Comparison of ENCODE assay signal across 16 cellular contexts in the genomic region with DNA sequence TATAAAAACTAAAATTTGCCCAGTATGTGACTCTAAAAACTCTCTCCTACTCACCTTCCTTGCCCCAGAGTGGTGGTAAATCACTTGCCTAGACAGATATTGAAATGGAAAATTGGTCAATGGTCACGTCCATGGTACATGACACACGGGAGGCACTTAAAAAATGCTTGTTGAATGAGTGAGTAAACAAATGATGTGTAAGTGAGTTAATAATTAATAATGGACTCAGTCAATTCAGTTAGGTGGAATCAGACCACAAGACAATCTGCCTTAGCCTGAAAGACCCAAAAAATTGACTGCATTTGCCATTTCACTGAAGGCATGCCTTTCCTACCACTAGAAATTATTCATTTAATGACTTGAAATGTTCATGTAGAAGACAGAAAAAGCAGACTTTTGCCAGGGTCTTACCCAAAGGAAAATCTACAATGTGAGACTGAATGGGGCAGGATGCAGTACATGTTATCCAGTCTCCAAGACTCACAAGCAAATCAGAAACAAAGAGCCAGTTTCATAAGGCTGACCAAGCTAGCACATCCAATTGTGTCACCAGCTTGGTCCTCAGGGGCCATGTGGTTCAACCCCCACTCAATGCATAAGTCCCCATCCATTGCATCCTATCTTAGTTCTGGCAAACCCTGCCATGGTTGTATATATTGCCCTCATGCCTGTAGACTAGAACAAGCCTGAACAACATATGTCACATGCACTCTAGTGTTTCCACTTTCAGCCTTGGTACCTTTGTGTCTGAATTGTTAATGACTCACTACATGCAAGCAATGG.
A peak's percentile ranks its signal among the peaks of the same experiment; 100 is the strongest.
DNase-seq lines count a peak whose midpoint lies in the region; ATAC-seq, FAIRE-seq and TF ChIP-seq lines count a peak whose summit lies in the region.
"Had no signal": no experiment of that assay in that cellular context is flagged by ENCODE, and none has a peak within 500 bp of the region (broad histone marks: within the 10 kb centered on the region; RNA-seq: fewer than 3 reads in every experiment).

No MANE protein-coding gene starts in this region.

- CTCF ChIA-PET in GM12878 (lab: Yijun Ruan, JAX) = interaction anchor here (1.3 to 1.5 kb wide), 2 partner anchors 9 to 16 kb away, joined by 4 read pairs; no protein-coding TSS in a partner anchor

- intact Hi-C loops in GM12878 (cut with micrococcal nuclease; ENCODE audit: unreplicated experiment) = loop anchor here (5.0 kb wide), 2 partner anchors 48 to 93 kb away; no protein-coding TSS in a partner anchor

- no peak overlapping the region for H3K4me3 ChIP-seq in GM12878
- H3K4me3 ChIP-seq: lung had no signal

- H4K20me1 ChIP-seq in GM12878 (ENCODE audit: control insufficient read depth, insufficient read depth) = no peaks in the 10 kb centered on the region

- ATAC-seq in GM19463 (IDR thresholded peaks at IDR 0.05; ENCODE audit: unreplicated experiment) (peak; percentile 47), HG03097 (IDR thresholded peaks at IDR 0.05; ENCODE audit: low FRiP score, unreplicated experiment) (peak; percentile 59), GM12878 (peak; percentile 67), esophagus mucosa (no peak)
- ATAC-seq: activated T-helper 17 cell treated with anti-CD3 and anti-CD28 coated beads, Interleukin-2, amount 50 U/mL, for 72 hours; T-cell had no signal

- H3K4me1 ChIP-seq in GM12878 (ENCODE audit: control insufficient read depth, insufficient read depth, low read length) = peaks cover 2% of the 10 kb centered on the region; the same call in 1 of the 2 replicates

- no TSS peak for BruUV-seq in GM12878 (replicated peaks; lab: Mats Ljungman, UMichigan)

- TF ChIP-seq POLR2A in GM12878 (IDR thresholded peaks at IDR 0.05; ENCODE audit: low read depth, low read length) = no peak

- SMC1A ChIA-PET in GM12878 (lab: Charles Lee; ENCODE audit: uncharacterized antibody, unreplicated experiment) = interaction anchor here (0.6 to 2.5 kb wide), 8 partner anchors 8 to 42 kb away, joined by 3 to 9 read pairs (median 4); no protein-coding TSS in a partner anchor

- no peak for FAIRE-seq in GM12878 (lab: Jason Lieb, UNC)
- FAIRE-seq: urothelium cell line had no signal

- peak; percentile 68 for DNase-seq in DMS53 treated with DMSO at 0.1 percent for 48 hours (lab: John Stamatoyannopoulos, UW; ENCODE audit: unreplicated experiment)
- DNase-seq in GM12878 (ENCODE audit: low read depth, low spot score) = peak; percentile 45
- DNase-seq in stimulated activated CD4-positive, alpha-beta T cell treated with anti-CD3 and anti-CD28 coated beads, Interleukin-1b, Interleukin-23, amount 100 ng/mL, for 48 hours = no peak
- DNase-seq in HuH-7.5 (ENCODE audit: low spot score) = no peak
- DNase-seq in activated gamma-delta T cell (lab: John Stamatoyannopoulos, UW) = no peak
- DNase-seq: activated CD4-positive, alpha-beta T cell treated with anti-CD3 and anti-CD28 coated beads for 4 hours; NCI-H2081; OCI-M1; stimulated activated CD4-positive, alpha-beta T cell treated with anti-CD3 and anti-CD28 coated beads, Interleukin-12 subunit alpha, Interleukin-12 subunit beta, amount 100 ng/mL, for 4 hours; T-cell had no signal

- RAD21 ChIA-PET in GM12878 (lab: Charles Lee; ENCODE audit: unreplicated experiment) = no interaction called here

- H3K27ac ChIP-seq in GM12878 (ENCODE audit: control insufficient read depth, insufficient read depth) = no peak overlapping the region

- TF ChIP-seq RAD21 in GM12878 (IDR thresholded peaks at IDR 0.05; ENCODE audit: insufficient read depth, low read depth, low read length) = no peak

- no peak overlapping the region for H3K4me2 ChIP-seq in GM12878 (ENCODE audit: control insufficient read depth, insufficient read depth)

- in situ Hi-C loops in GM12878 (cut with MboI) = loop anchor here (5.0 kb wide), 1 partner anchor 48 kb away; no protein-coding TSS in a partner anchor

- 12% methylated on average over 2 of the region's 2 CpGs for WGBS in GM12878 (ENCODE audit: insufficient coverage, insufficient replicate concordance, low lambda C conversion rate, missing lambda C conversion rate)

- POLR2A ChIA-PET in GM12878 (lab: Charles Lee) = interaction anchor here (0.5 kb wide), 1 partner anchor 46 kb away, joined by 3 read pairs; no protein-coding TSS in a partner anchor

- no peak overlapping the region for H3K9ac ChIP-seq in GM12878 (ENCODE audit: control insufficient read depth, insufficient read depth, low read length)

- no peak overlapping the region for H2AFZ ChIP-seq in GM12878 (ENCODE audit: control insufficient read depth, low read depth, low read length)

- H3K79me2 ChIP-seq in GM12878 (ENCODE audit: control insufficient read depth, insufficient read depth, low read length) = no peaks in the 10 kb centered on the region

- no peak for TF ChIP-seq CTCF in GM12878 (IDR thresholded peaks at IDR 0.05 in 2 of 3, conservative IDR thresholded peaks at IDR 0.05 in 1 of 3; ENCODE audit: control insufficient read depth in 2 of 3, extremely low read depth in 1 of 3, insufficient read depth in 1 of 3, low read depth in 3 of 3, low read length in 3 of 3)

- H3K9me3 ChIP-seq in GM12878 (replicated peaks; ENCODE audit: control insufficient read depth, insufficient read depth, low read length) = no peaks in the 10 kb centered on the region; the same call in 2 of the 3 replicates

- H3K27me3 ChIP-seq in GM12878 (replicated peaks in 1 of 2; ENCODE audit: control insufficient read depth in 2 of 2, insufficient read depth in 2 of 2, low read length in 1 of 2) = no peaks in the 10 kb centered on the region

- TF ChIP-seq EP300 in GM12878 (IDR thresholded peaks at IDR 0.05; ENCODE audit: borderline replicate concordance in 1 of 2, control insufficient read depth in 1 of 2, low read depth in 2 of 2, low read length in 2 of 2) = peak in 1 of 2 experiments; percentile 15; a peak in 1 of 4 replicates

- no peaks in the 10 kb centered on the region for H3K36me3 ChIP-seq in GM12878 (ENCODE audit: control insufficient read depth in 2 of 2, insufficient read depth in 2 of 2, low read length in 1 of 2)

TF ChIP-seq in GM12878, 131 proteins besides CTCF, POLR2A, EP300 and RAD21 (continues in another document):
- TF ChIP-seq KLF5 (IDR thresholded peaks at IDR 0.05; ENCODE audit: partially characterized antibody) = no peak
- TF ChIP-seq RAD51 (IDR thresholded peaks at IDR 0.05) = peak; percentile 39; the same call in 1 of the 2 replicates
- no peak for TF ChIP-seq MTA3 (IDR thresholded peaks at IDR 0.05; ENCODE audit: borderline replicate concordance, low read length)
- TF ChIP-seq MEF2A (IDR thresholded peaks at IDR 0.05; ENCODE audit: insufficient read depth, low read depth, low read length) = no peak
- no peak for TF ChIP-seq SUZ12 (IDR thresholded peaks at IDR 0.05; ENCODE audit: unreplicated experiment)
- no peak for TF ChIP-seq STAT3 (IDR thresholded peaks at IDR 0.05; ENCODE audit: low read depth, low read length)
- TF ChIP-seq ZNF24 (IDR thresholded peaks at IDR 0.05) = peak; percentile 81
- TF ChIP-seq, protein P1, sequence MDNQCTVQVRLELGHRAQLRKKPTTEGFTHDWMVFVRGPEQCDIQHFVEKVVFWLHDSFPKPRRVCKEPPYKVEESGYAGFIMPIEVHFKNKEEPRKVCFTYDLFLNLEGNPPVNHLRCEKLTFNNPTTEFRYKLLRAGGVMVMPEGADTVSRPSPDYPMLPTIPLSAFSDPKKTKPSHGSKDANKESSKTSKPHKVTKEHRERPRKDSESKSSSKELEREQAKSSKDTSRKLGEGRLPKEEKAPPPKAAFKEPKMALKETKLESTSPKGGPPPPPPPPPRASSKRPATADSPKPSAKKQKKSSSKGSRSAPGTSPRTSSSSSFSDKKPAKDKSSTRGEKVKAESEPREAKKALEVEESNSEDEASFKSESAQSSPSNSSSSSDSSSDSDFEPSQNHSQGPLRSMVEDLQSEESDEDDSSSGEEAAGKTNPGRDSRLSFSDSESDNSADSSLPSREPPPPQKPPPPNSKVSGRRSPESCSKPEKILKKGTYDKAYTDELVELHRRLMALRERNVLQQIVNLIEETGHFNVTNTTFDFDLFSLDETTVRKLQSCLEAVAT (IDR thresholded peaks at IDR 0.05) = no peak
- TF ChIP-seq, protein P2, sequence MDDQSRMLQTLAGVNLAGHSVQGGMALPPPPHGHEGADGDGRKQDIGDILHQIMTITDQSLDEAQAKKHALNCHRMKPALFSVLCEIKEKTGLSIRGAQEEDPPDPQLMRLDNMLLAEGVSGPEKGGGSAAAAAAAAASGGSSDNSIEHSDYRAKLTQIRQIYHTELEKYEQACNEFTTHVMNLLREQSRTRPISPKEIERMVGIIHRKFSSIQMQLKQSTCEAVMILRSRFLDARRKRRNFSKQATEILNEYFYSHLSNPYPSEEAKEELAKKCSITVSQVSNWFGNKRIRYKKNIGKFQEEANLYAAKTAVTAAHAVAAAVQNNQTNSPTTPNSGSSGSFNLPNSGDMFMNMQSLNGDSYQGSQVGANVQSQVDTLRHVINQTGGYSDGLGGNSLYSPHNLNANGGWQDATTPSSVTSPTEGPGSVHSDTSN (IDR thresholded peaks at IDR 0.05; ENCODE audit: insufficient replicate concordance, low read depth, low read length) = no peak
- peak; percentile 54 for TF ChIP-seq ATF7 (IDR thresholded peaks at IDR 0.05; ENCODE audit: low read depth)
- TF ChIP-seq SP1 (IDR thresholded peaks at IDR 0.05; ENCODE audit: low read depth, low read length) = no peak
- TF ChIP-seq FOXK2 (IDR thresholded peaks at IDR 0.05) = no peak; the same call in 1 of the 2 replicates
- TF ChIP-seq NRF1 (conservative IDR thresholded peaks at IDR 0.05; ENCODE audit: low read depth, low read length) = no peak
- TF ChIP-seq, protein P3, sequence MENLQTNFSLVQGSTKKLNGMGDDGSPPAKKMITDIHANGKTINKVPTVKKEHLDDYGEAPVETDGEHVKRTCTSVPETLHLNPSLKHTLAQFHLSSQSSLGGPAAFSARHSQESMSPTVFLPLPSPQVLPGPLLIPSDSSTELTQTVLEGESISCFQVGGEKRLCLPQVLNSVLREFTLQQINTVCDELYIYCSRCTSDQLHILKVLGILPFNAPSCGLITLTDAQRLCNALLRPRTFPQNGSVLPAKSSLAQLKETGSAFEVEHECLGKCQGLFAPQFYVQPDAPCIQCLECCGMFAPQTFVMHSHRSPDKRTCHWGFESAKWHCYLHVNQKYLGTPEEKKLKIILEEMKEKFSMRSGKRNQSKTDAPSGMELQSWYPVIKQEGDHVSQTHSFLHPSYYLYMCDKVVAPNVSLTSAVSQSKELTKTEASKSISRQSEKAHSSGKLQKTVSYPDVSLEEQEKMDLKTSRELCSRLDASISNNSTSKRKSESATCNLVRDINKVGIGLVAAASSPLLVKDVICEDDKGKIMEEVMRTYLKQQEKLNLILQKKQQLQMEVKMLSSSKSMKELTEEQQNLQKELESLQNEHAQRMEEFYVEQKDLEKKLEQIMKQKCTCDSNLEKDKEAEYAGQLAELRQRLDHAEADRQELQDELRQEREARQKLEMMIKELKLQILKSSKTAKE (IDR thresholded peaks at IDR 0.05; ENCODE audit: low read depth, poor library complexity, severe bottlenecking) = no peak
- no peak for TF ChIP-seq SREBF2 (IDR thresholded peaks at IDR 0.05; ENCODE audit: low read length)
- TF ChIP-seq MTA2 (IDR thresholded peaks at IDR 0.05; ENCODE audit: low read depth) = peak; percentile 55
- TF ChIP-seq RFX5 (IDR thresholded peaks at IDR 0.05; ENCODE audit: low read depth, low read length) = no peak
- TF ChIP-seq YY1 (IDR thresholded peaks at IDR 0.05; ENCODE audit: low read depth, low read length) = no peak

Comparison
In these comparisons a context has a peak if more than half of its experiments do, and no peak if none do; other contexts are left out.
1. DNase-seq: peak in DMS53 treated with DMSO at 0.1 percent for 48 hours (single experiment) and GM12878 (single experiment); none in stimulated activated CD4-positive, alpha-beta T cell treated with anti-CD3 and anti-CD28 coated beads, Interleukin-1b, Interleukin-23, amount 100 ng/mL, for 48 hours (single experiment), HuH-7.5 (single experiment) and activated gamma-delta T cell (single experiment).